ENCODE assay signal across 8 cellular contexts in the genomic region with DNA sequence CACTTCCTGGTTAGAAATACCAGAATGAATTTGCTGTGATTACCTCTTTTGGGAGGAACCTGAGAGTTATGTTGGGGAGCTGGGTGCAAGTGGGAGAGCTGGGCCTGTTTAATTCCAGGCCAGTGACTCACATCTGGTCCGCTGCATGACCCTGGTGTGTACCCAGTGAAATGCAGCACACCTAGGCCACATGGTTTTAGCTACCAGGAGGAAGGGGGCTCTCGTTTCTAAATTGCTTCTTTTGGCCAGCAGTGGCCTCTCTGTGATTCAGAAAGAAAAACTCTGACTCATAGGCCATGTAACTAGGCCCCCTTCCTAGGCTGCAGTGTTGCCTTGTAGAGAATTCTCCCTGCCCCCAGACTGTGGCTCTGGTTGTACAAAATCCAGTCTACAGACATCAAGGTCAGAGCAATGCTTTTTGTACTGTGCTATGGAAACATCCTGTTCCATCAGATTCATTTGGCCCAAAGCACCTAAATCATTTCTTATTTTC. TPM values are rescaled to one million over a fixed set of nuclear protein-coding genes. Genes with fewer than 3 reads are reported as not detected.
DNase-seq lines count a peak whose midpoint lies in the region; ATAC-seq, FAIRE-seq and TF ChIP-seq lines count a peak whose summit lies in the region.

No MANE protein-coding gene starts in this region.

- H3K4me1 ChIP-seq in SK-N-SH (ENCODE audit: control insufficient read depth in 1 of 2, insufficient read depth in 2 of 2, low read depth in 1 of 2, low read length in 1 of 2) (peaks cover 40 to 41% of the 10 kb centered on the region in 2 experiments), HepG2 (ENCODE audit: insufficient read depth, low read length) (peaks cover 93% of the 10 kb centered on the region)

- H2AFZ ChIP-seq in SK-N-SH (ENCODE audit: low read depth) (peak overlapping the region; percentile 69), HepG2 (ENCODE audit: low read length) (no peak overlapping the region)

- TF ChIP-seq EP300 in SK-N-SH (IDR thresholded peaks at IDR 0.05; ENCODE audit: borderline replicate concordance in 1 of 2, low read depth in 1 of 2, low read length in 1 of 2) (peak in 1 of 2 experiments; percentile 79; a peak in 1 of 4 replicates), HepG2 (IDR thresholded peaks at IDR 0.05; ENCODE audit: low read depth in 2 of 2, low read length in 2 of 2) (peak in 1 of 2 experiments; percentile 68; a peak in 2 of 4 replicates), HepG2 (CRISPR knock-in tag; IDR thresholded peaks at IDR 0.05; ENCODE audit: borderline replicate concordance) (peak; percentile 75; the same call in 1 of the 2 replicates)

- H4K20me1 ChIP-seq in SK-N-SH (ENCODE audit: insufficient read depth): no peaks in the 10 kb centered on the region
- H4K20me1 ChIP-seq in HepG2 (ENCODE audit: insufficient read depth, low read length): no peaks in the 10 kb centered on the region

- H3K4me3 ChIP-seq in SK-N-SH (ENCODE audit: low read depth in 2 of 2, low read length in 1 of 2) (peak overlapping the region in 1 of 2 experiments; percentile 18; a peak in 1 of 4 replicates), cardiac fibroblast (replicated peaks in 1 of 2; ENCODE audit: low read depth in 2 of 2, low read length in 2 of 2) (no peak overlapping the region), HepG2 (replicated peaks in 1 of 3; ENCODE audit: insufficient read depth in 1 of 3, low read depth in 2 of 3, low read length in 3 of 3) (peak overlapping the region; percentile 17 to 39 (median 23); a peak in 5 of 6 replicates)

- intact Hi-C loops in HepG2 (cut with micrococcal nuclease; ENCODE audit: unreplicated experiment): loop anchor here (1.0 kb wide), 1 partner anchor 52 kb away; no protein-coding TSS in a partner anchor

- peak; percentile 42 for TF ChIP-seq CTCF in SK-N-SH (IDR thresholded peaks at IDR 0.05)
- TF ChIP-seq CTCF in cardiac fibroblast (IDR thresholded peaks at IDR 0.05; ENCODE audit: low read depth, low read length): peak; percentile 4
- TF ChIP-seq CTCF in HepG2 (CRISPR knock-in tag; IDR thresholded peaks at IDR 0.05): peak; percentile 44

- H3K9me2 ChIP-seq in SK-N-SH: no peaks in the 10 kb centered on the region

- peak in 1 of 2 experiments; percentile 58; a peak in 1 of 4 replicates for TF ChIP-seq POLR2A in HepG2 (IDR thresholded peaks at IDR 0.05; ENCODE audit: insufficient read depth in 1 of 2, low read depth in 2 of 2, low read length in 2 of 2)

- ATAC-seq in HG02870 (IDR thresholded peaks at IDR 0.05; ENCODE audit: unreplicated experiment) (peak; percentile 55), HepG2 (peak; percentile 87)

- H3K27ac ChIP-seq in SK-N-SH (ENCODE audit: low read depth in 2 of 2, low read length in 1 of 2) (peak overlapping the region; percentile 89), HepG2 (ENCODE audit: extremely low read length, insufficient read depth, low read length) (peak overlapping the region; percentile 94)

- no peak for FAIRE-seq in HepG2 (lab: Jason Lieb, UNC)

- H3K36me3 ChIP-seq in SK-N-SH (replicated peaks in 1 of 2; ENCODE audit: control insufficient read depth in 1 of 2, insufficient read depth in 2 of 2, low read length in 1 of 2): peaks cover 5 to 8% of the 10 kb centered on the region in 2 experiments
- peaks cover 8 to 31% of the 10 kb centered on the region in 2 experiments for H3K36me3 ChIP-seq in HepG2 (replicated peaks in 1 of 2; ENCODE audit: control insufficient read depth in 1 of 2, insufficient read depth in 2 of 2, low read length in 2 of 2)

- POLR2A ChIA-PET in SK-N-SH (lab: Yijun Ruan, JAX): interaction anchor here (0.6 to 0.9 kb wide), 2 partner anchors 25 to 40 kb away, joined by 3 read pairs; partner anchors contain the start of genes FBXO24 and LRCH4
- POLR2A ChIA-PET in HepG2 (lab: Yijun Ruan, JAX): interaction anchor here (0.5 to 2.7 kb wide), 14 partner anchors 10 to 344 kb away, joined by 3 to 19 read pairs (median 6); partner anchors contain the start of genes FBXO24, LRCH4, MEPCE and TSC22D4

- in situ Hi-C loops in HepG2 (cut with HindIII; ENCODE audit: extremely low pct_ligation_motif_present, low pct_unique_long_range_greater_than_20kb): no loop called here

- 0% methylated on average over 2 of the region's 2 CpGs for WGBS in SK-N-SH (ENCODE audit: low lambda C conversion rate)
- 0% methylated on average over 2 of the region's 2 CpGs for WGBS in HepG2 (ENCODE audit: low lambda C conversion rate)

- CTCF ChIA-PET in SK-N-SH (lab: Yijun Ruan, JAX) (interaction anchor here (0.7 to 19.1 kb wide), 12 partner anchors 10 to 159 kb away, joined by 3 to 353 read pairs (median 4); partner anchors contain the start of genes MOSPD3 and NYAP1), HepG2 (lab: Yijun Ruan, JAX; ENCODE audit: low intra/inter-chr PET ratio, low total read pairs) (interaction anchor here (1.1 kb wide), 1 partner anchor 14 kb away, joined by 4 read pairs; no protein-coding TSS in a partner anchor)

- H3K9me3 ChIP-seq in SK-N-SH (no peaks in the 10 kb centered on the region), HepG2 (ENCODE audit: low read length) (no peaks in the 10 kb centered on the region)

- no TSS peak for BruUV-seq in HepG2 (replicated peaks; lab: Mats Ljungman, UMichigan)

- H3K4me2 ChIP-seq in SK-N-SH (peak overlapping the region; percentile 68), HepG2 (ENCODE audit: low read depth, low read length) (peak overlapping the region; percentile 86)

- peak; percentile 79 for DNase-seq in activated effector memory CD4-positive, alpha-beta T cell treated with anti-CD3 and anti-CD28 coated beads, Interleukin-2, amount 50 U/mL, for 16 hours
- DNase-seq in activated effector memory CD4-positive, alpha-beta T cell treated with Interleukin-2 at 50 U/mL for 16 hours: no peak
- DNase-seq in SK-N-SH (peak; percentile 74), cardiac fibroblast (ENCODE audit: low read depth in 2 of 2) (peak; percentile 90 to 93), HepG2 (ENCODE audit: low spot score) (peak; percentile 95), NCI-H510A treated with DMSO at 0.1 percent for 48 hours (lab: John Stamatoyannopoulos, UW) (no peak)
- peak; percentile 53 to 79 for DNase-seq in stimulated activated CD8-positive, alpha-beta memory T cell treated with anti-CD3 and anti-CD28 coated beads, Interleukin-7, amount 100 ng/mL, for 48 hours (ENCODE audit: extremely low read depth in 1 of 2, low read depth in 1 of 2)

- H3F3A ChIP-seq in SK-N-SH (replicated peaks; ENCODE audit: insufficient read depth): peaks cover 40% of the 10 kb centered on the region

- TF ChIP-seq RAD21 in SK-N-SH (IDR thresholded peaks at IDR 0.05; ENCODE audit: low read length): peak; percentile 1; the same call in 1 of the 2 replicates
- peak; percentile 29; the same call in 1 of the 2 replicates for TF ChIP-seq RAD21 in HepG2 (CRISPR knock-in tag; IDR thresholded peaks at IDR 0.05)

- H3K27me3 ChIP-seq in SK-N-SH (ENCODE audit: insufficient read depth) (no peaks in the 10 kb centered on the region), HepG2 (ENCODE audit: control insufficient read depth in 1 of 2, insufficient read depth in 2 of 2, low read length in 2 of 2) (no peaks in the 10 kb centered on the region)

- peak overlapping the region; percentile 30 for H3K9ac ChIP-seq in SK-N-SH
- peak overlapping the region; percentile 76 for H3K9ac ChIP-seq in HepG2 (ENCODE audit: insufficient read depth, low read depth, low read length)

- H3K79me2 ChIP-seq in SK-N-SH (ENCODE audit: insufficient read depth): peaks cover 25% of the 10 kb centered on the region; the same call in 1 of the 2 replicates
- peaks cover 70% of the 10 kb centered on the region for H3K79me2 ChIP-seq in HepG2 (ENCODE audit: insufficient read depth, low read length)

RNA-seq across cellular contexts. Expression of gene AGFG2, which starts 6.7 kb away (rescaled TPM):
- polyA plus RNA-seq in SK-N-SH (2012; rRNA removed) (16.1 and 23.1 TPM in 2 replicates), HepG2 (2011; rRNA removed) (125 and 127 TPM in 2 replicates)
- 9.1 and 10.0 TPM in 2 replicates for polyA plus RNA-seq in SK-N-SH (2012; cell fraction: cytosol; rRNA removed)
- polyA plus RNA-seq in SK-N-SH (2012; cell fraction: nucleus; rRNA removed): 29.2 and 35.1 TPM in 2 replicates
- 117 and 132 TPM in 2 replicates for total RNA-seq in HepG2 (2016; rRNA removed; fragmentation: Illumina TruSeq; extraction: Trizol)
- total RNA-seq in HepG2 (2016; cell fraction: cytosol; rRNA removed; fragmentation: Illumina TruSeq; extraction: Trizol; ENCODE audit: low read depth): 31.9 and 33.3 TPM in 2 replicates
- total RNA-seq in HepG2 (2016; cell fraction: insoluble cytoplasmic fraction; rRNA removed; fragmentation: Illumina TruSeq; extraction: Trizol): 111 and 137 TPM in 2 replicates
- 66.9 and 73.0 TPM in 2 replicates for total RNA-seq in HepG2 (2016; cell fraction: membrane; rRNA removed; fragmentation: Illumina TruSeq; extraction: Trizol)
- total RNA-seq in HepG2 (2016; cell fraction: nucleus; rRNA removed; fragmentation: Illumina TruSeq; extraction: Trizol): 58.2 and 67.9 TPM in 2 replicates
- polyA plus RNA-seq in HepG2 (2011; cell fraction: cytosol; rRNA removed): 56.3 and 126 TPM in 2 replicates
- polyA plus RNA-seq in HepG2 (2011; cell fraction: nucleus; rRNA removed): 211 and 341 TPM in 2 replicates
- 63.5 and 68.9 TPM in 2 replicates for polyA plus RNA-seq in HepG2 (2012)
- 20.7 and 23.5 TPM in 2 replicates for polyA plus RNA-seq in HepG2 (2016; cell fraction: cytosol; fragmentation: Illumina TruSeq; extraction: Trizol; ENCODE audit: low read depth)
- 136 and 157 TPM in 2 replicates for polyA plus RNA-seq in HepG2 (2016; cell fraction: insoluble cytoplasmic fraction; fragmentation: Illumina TruSeq; extraction: Trizol; ENCODE audit: low read depth)
- 44.8 and 50.5 TPM in 2 replicates for polyA plus RNA-seq in HepG2 (2016; cell fraction: membrane; fragmentation: Illumina TruSeq; extraction: Trizol; ENCODE audit: low read depth)
- polyA plus RNA-seq in HepG2 (2016; cell fraction: nucleus; fragmentation: Illumina TruSeq; extraction: Trizol; ENCODE audit: insufficient read depth, low read depth): 131 TPM in 2 replicates
- polyA minus RNA-seq in HepG2 (2011; rRNA and poly(A)+ RNA removed; ENCODE audit: low replicate concordance): 24.8 and 334 TPM in 2 replicates
- 131 and 176 TPM in 2 replicates for polyA minus RNA-seq in HepG2 (2011; cell fraction: cytosol; rRNA and poly(A)+ RNA removed)
- polyA minus RNA-seq in HepG2 (2011; cell fraction: nucleus; rRNA and poly(A)+ RNA removed): 107 and 124 TPM in 2 replicates

RNA-seq across cellular contexts. Expression of gene SAP25, which starts 28.0 kb away (rescaled TPM):
- polyA plus RNA-seq in SK-N-SH (2012; rRNA removed) (1.0 and 1.2 TPM in 2 replicates), HepG2 (2011; rRNA removed) (0.20 TPM in 2 replicates)
- 0.18 TPM in 1 of 2 replicates, not detected in the other for polyA plus RNA-seq in SK-N-SH (2012; cell fraction: cytosol; rRNA removed)
- 8.7 and 22.8 TPM in 2 replicates for polyA plus RNA-seq in SK-N-SH (2012; cell fraction: nucleus; rRNA removed)
- total RNA-seq in HepG2 (2016; rRNA removed; fragmentation: Illumina TruSeq; extraction: Trizol): 0.15 TPM in 1 of 2 replicates, not detected in the other
- not detected in 2 replicates for total RNA-seq in HepG2 (2016; cell fraction: cytosol; rRNA removed; fragmentation: Illumina TruSeq; extraction: Trizol; ENCODE audit: low read depth)
- total RNA-seq in HepG2 (2016; cell fraction: insoluble cytoplasmic fraction; rRNA removed; fragmentation: Illumina TruSeq; extraction: Trizol): not detected in 2 replicates
- not detected in 2 replicates for total RNA-seq in HepG2 (2016; cell fraction: membrane; rRNA removed; fragmentation: Illumina TruSeq; extraction: Trizol)
- total RNA-seq in HepG2 (2016; cell fraction: nucleus; rRNA removed; fragmentation: Illumina TruSeq; extraction: Trizol): not detected in 2 replicates
- polyA plus RNA-seq in HepG2 (2011; cell fraction: cytosol; rRNA removed): 0.13 TPM in 1 of 2 replicates, not detected in the other
- polyA plus RNA-seq in HepG2 (2011; cell fraction: nucleus; rRNA removed): 2.5 and 2.6 TPM in 2 replicates
- polyA plus RNA-seq in HepG2 (2012): 0.70 and 1.9 TPM in 2 replicates
- polyA plus RNA-seq in HepG2 (2016; cell fraction: cytosol; fragmentation: Illumina TruSeq; extraction: Trizol; ENCODE audit: low read depth): 0.32 and 0.41 TPM in 2 replicates
- not detected in 2 replicates for polyA plus RNA-seq in HepG2 (2016; cell fraction: insoluble cytoplasmic fraction; fragmentation: Illumina TruSeq; extraction: Trizol; ENCODE audit: low read depth)
- polyA plus RNA-seq in HepG2 (2016; cell fraction: membrane; fragmentation: Illumina TruSeq; extraction: Trizol; ENCODE audit: low read depth): not detected in 2 replicates
- not detected in 2 replicates for polyA plus RNA-seq in HepG2 (2016; cell fraction: nucleus; fragmentation: Illumina TruSeq; extraction: Trizol; ENCODE audit: insufficient read depth, low read depth)
- polyA minus RNA-seq in HepG2 (2011; rRNA and poly(A)+ RNA removed; ENCODE audit: low replicate concordance): not detected in 2 replicates
- polyA minus RNA-seq in HepG2 (2011; cell fraction: cytosol; rRNA and poly(A)+ RNA removed): not detected in 2 replicates
- polyA minus RNA-seq in HepG2 (2011; cell fraction: nucleus; rRNA and poly(A)+ RNA removed): not detected in 2 replicates

RNA-seq across cellular contexts. Expression of gene LRCH4, which starts 40.2 kb away (rescaled TPM):
- polyA plus RNA-seq in SK-N-SH (2012; rRNA removed) (24.2 and 29.8 TPM in 2 replicates), HepG2 (2011; rRNA removed) (9.3 and 11.1 TPM in 2 replicates)
- polyA plus RNA-seq in SK-N-SH (2012; cell fraction: cytosol; rRNA removed): 6.4 and 8.9 TPM in 2 replicates
- 189 and 213 TPM in 2 replicates for polyA plus RNA-seq in SK-N-SH (2012; cell fraction: nucleus; rRNA removed)
- total RNA-seq in HepG2 (2016; rRNA removed; fragmentation: Illumina TruSeq; extraction: Trizol): 2.9 and 7.0 TPM in 2 replicates
- total RNA-seq in HepG2 (2016; cell fraction: cytosol; rRNA removed; fragmentation: Illumina TruSeq; extraction: Trizol; ENCODE audit: low read depth): 10.0 and 10.9 TPM in 2 replicates
- total RNA-seq in HepG2 (2016; cell fraction: insoluble cytoplasmic fraction; rRNA removed; fragmentation: Illumina TruSeq; extraction: Trizol): 3.0 and 6.9 TPM in 2 replicates
- 2.9 and 3.8 TPM in 2 replicates for total RNA-seq in HepG2 (2016; cell fraction: membrane; rRNA removed; fragmentation: Illumina TruSeq; extraction: Trizol)
- total RNA-seq in HepG2 (2016; cell fraction: nucleus; rRNA removed; fragmentation: Illumina TruSeq; extraction: Trizol): 9.9 and 11.5 TPM in 2 replicates
- polyA plus RNA-seq in HepG2 (2011; cell fraction: cytosol; rRNA removed): 1.9 and 2.9 TPM in 2 replicates
- 106 and 117 TPM in 2 replicates for polyA plus RNA-seq in HepG2 (2011; cell fraction: nucleus; rRNA removed)
- 10.1 and 13.5 TPM in 2 replicates for polyA plus RNA-seq in HepG2 (2012)
- 1.1 and 1.2 TPM in 2 replicates for polyA plus RNA-seq in HepG2 (2016; cell fraction: cytosol; fragmentation: Illumina TruSeq; extraction: Trizol; ENCODE audit: low read depth)
- polyA plus RNA-seq in HepG2 (2016; cell fraction: insoluble cytoplasmic fraction; fragmentation: Illumina TruSeq; extraction: Trizol; ENCODE audit: low read depth): 5.9 and 7.3 TPM in 2 replicates
- polyA plus RNA-seq in HepG2 (2016; cell fraction: membrane; fragmentation: Illumina TruSeq; extraction: Trizol; ENCODE audit: low read depth): 1.5 and 2.1 TPM in 2 replicates
- polyA plus RNA-seq in HepG2 (2016; cell fraction: nucleus; fragmentation: Illumina TruSeq; extraction: Trizol; ENCODE audit: insufficient read depth, low read depth): 38.5 and 39.0 TPM in 2 replicates
- polyA minus RNA-seq in HepG2 (2011; rRNA and poly(A)+ RNA removed; ENCODE audit: low replicate concordance): 11.4 and 13.8 TPM in 2 replicates
- 8.0 and 17.6 TPM in 2 replicates for polyA minus RNA-seq in HepG2 (2011; cell fraction: cytosol; rRNA and poly(A)+ RNA removed)
- 25.9 and 27.4 TPM in 2 replicates for polyA minus RNA-seq in HepG2 (2011; cell fraction: nucleus; rRNA and poly(A)+ RNA removed)

RNA-seq across cellular contexts. Expression of gene FBXO24, which starts 40.4 kb away (rescaled TPM):
- 0.71 and 0.94 TPM in 2 replicates for polyA plus RNA-seq in SK-N-SH (2012; rRNA removed)
- 0.52 and 0.54 TPM in 2 replicates for polyA plus RNA-seq in SK-N-SH (2012; cell fraction: cytosol; rRNA removed)
- polyA plus RNA-seq in SK-N-SH (2012; cell fraction: nucleus; rRNA removed): 3.3 and 3.7 TPM in 2 replicates
- total RNA-seq in HepG2 (2016; rRNA removed; fragmentation: Illumina TruSeq; extraction: Trizol): 0.13 and 0.20 TPM in 2 replicates
- 0.18 and 0.61 TPM in 2 replicates for total RNA-seq in HepG2 (2016; cell fraction: cytosol; rRNA removed; fragmentation: Illumina TruSeq; extraction: Trizol; ENCODE audit: low read depth)
- total RNA-seq in HepG2 (2016; cell fraction: insoluble cytoplasmic fraction; rRNA removed; fragmentation: Illumina TruSeq; extraction: Trizol): 0.24 TPM in 1 of 2 replicates, not detected in the other
- total RNA-seq in HepG2 (2016; cell fraction: membrane; rRNA removed; fragmentation: Illumina TruSeq; extraction: Trizol): 0.12 and 0.21 TPM in 2 replicates
- 0.56 TPM in 1 of 2 replicates, not detected in the other for total RNA-seq in HepG2 (2016; cell fraction: nucleus; rRNA removed; fragmentation: Illumina TruSeq; extraction: Trizol)
- polyA plus RNA-seq in HepG2 (2011; rRNA removed): 0.31 and 0.55 TPM in 2 replicates
- polyA plus RNA-seq in HepG2 (2011; cell fraction: cytosol; rRNA removed): 0.31 and 0.32 TPM in 2 replicates
- 2.0 and 2.1 TPM in 2 replicates for polyA plus RNA-seq in HepG2 (2011; cell fraction: nucleus; rRNA removed)
- polyA plus RNA-seq in HepG2 (2012): 0.15 and 0.31 TPM in 2 replicates
- polyA plus RNA-seq in HepG2 (2016; cell fraction: cytosol; fragmentation: Illumina TruSeq; extraction: Trizol; ENCODE audit: low read depth): 0.08 and 0.10 TPM in 2 replicates
- polyA plus RNA-seq in HepG2 (2016; cell fraction: insoluble cytoplasmic fraction; fragmentation: Illumina TruSeq; extraction: Trizol; ENCODE audit: low read depth): 0.21 and 0.26 TPM in 2 replicates
- 0.14 and 0.22 TPM in 2 replicates for polyA plus RNA-seq in HepG2 (2016; cell fraction: membrane; fragmentation: Illumina TruSeq; extraction: Trizol; ENCODE audit: low read depth)
- polyA plus RNA-seq in HepG2 (2016; cell fraction: nucleus; fragmentation: Illumina TruSeq; extraction: Trizol; ENCODE audit: insufficient read depth, low read depth): 0.38 and 0.51 TPM in 2 replicates
- polyA minus RNA-seq in HepG2 (2011; rRNA and poly(A)+ RNA removed; ENCODE audit: low replicate concordance): 0.80 and 0.94 TPM in 2 replicates
- not detected in 2 replicates for polyA minus RNA-seq in HepG2 (2011; cell fraction: cytosol; rRNA and poly(A)+ RNA removed)
- polyA minus RNA-seq in HepG2 (2011; cell fraction: nucleus; rRNA and poly(A)+ RNA removed): 0.26 and 0.50 TPM in 2 replicates

RNA-seq across cellular contexts. Expression of gene PCOLCE, which starts 56.5 kb away (rescaled TPM):
- polyA plus RNA-seq in SK-N-SH (2012; rRNA removed) (190 and 448 TPM in 2 replicates), HepG2 (2011; rRNA removed) (5.3 and 6.9 TPM in 2 replicates)
- 153 and 201 TPM in 2 replicates for polyA plus RNA-seq in SK-N-SH (2012; cell fraction: cytosol; rRNA removed)
- polyA plus RNA-seq in SK-N-SH (2012; cell fraction: nucleus; rRNA removed): 1,146 and 1,459 TPM in 2 replicates
- total RNA-seq in HepG2 (2016; rRNA removed; fragmentation: Illumina TruSeq; extraction: Trizol): 3.9 and 16.0 TPM in 2 replicates
- total RNA-seq in HepG2 (2016; cell fraction: cytosol; rRNA removed; fragmentation: Illumina TruSeq; extraction: Trizol; ENCODE audit: low read depth): 2.1 and 2.3 TPM in 2 replicates
- 3.3 and 18.3 TPM in 2 replicates for total RNA-seq in HepG2 (2016; cell fraction: insoluble cytoplasmic fraction; rRNA removed; fragmentation: Illumina TruSeq; extraction: Trizol)
- total RNA-seq in HepG2 (2016; cell fraction: membrane; rRNA removed; fragmentation: Illumina TruSeq; extraction: Trizol): 1.9 and 2.0 TPM in 2 replicates
- total RNA-seq in HepG2 (2016; cell fraction: nucleus; rRNA removed; fragmentation: Illumina TruSeq; extraction: Trizol): 20.4 and 23.8 TPM in 2 replicates
- 3.1 and 3.4 TPM in 2 replicates for polyA plus RNA-seq in HepG2 (2011; cell fraction: cytosol; rRNA removed)
- polyA plus RNA-seq in HepG2 (2011; cell fraction: nucleus; rRNA removed): 62.1 and 64.1 TPM in 2 replicates
- polyA plus RNA-seq in HepG2 (2012): 15.6 and 28.9 TPM in 2 replicates
- polyA plus RNA-seq in HepG2 (2016; cell fraction: cytosol; fragmentation: Illumina TruSeq; extraction: Trizol; ENCODE audit: low read depth): 3.5 and 3.8 TPM in 2 replicates
- polyA plus RNA-seq in HepG2 (2016; cell fraction: insoluble cytoplasmic fraction; fragmentation: Illumina TruSeq; extraction: Trizol; ENCODE audit: low read depth): 6.3 and 9.1 TPM in 2 replicates
- polyA plus RNA-seq in HepG2 (2016; cell fraction: membrane; fragmentation: Illumina TruSeq; extraction: Trizol; ENCODE audit: low read depth): 3.4 and 3.6 TPM in 2 replicates
- 81.2 and 84.3 TPM in 2 replicates for polyA plus RNA-seq in HepG2 (2016; cell fraction: nucleus; fragmentation: Illumina TruSeq; extraction: Trizol; ENCODE audit: insufficient read depth, low read depth)
- polyA minus RNA-seq in HepG2 (2011; rRNA and poly(A)+ RNA removed; ENCODE audit: low replicate concordance): 1.7 and 2.2 TPM in 2 replicates
- polyA minus RNA-seq in HepG2 (2011; cell fraction: cytosol; rRNA and poly(A)+ RNA removed): 3.4 and 4.9 TPM in 2 replicates
- 7.1 and 9.0 TPM in 2 replicates for polyA minus RNA-seq in HepG2 (2011; cell fraction: nucleus; rRNA and poly(A)+ RNA removed)

Comparison
In these comparisons a context has a peak if more than half of its experiments do, and no peak if none do; other contexts are left out.
1. DNase-seq: peak in activated effector memory CD4-positive, alpha-beta T cell treated with anti-CD3 and anti-CD28 coated beads, Interleukin-2, amount 50 U/mL, for 16 hours (single experiment), SK-N-SH (single experiment), cardiac fibroblast (2 of 2), HepG2 (single experiment) and stimulated activated CD8-positive, alpha-beta memory T cell treated with anti-CD3 and anti-CD28 coated beads, Interleukin-7, amount 100 ng/mL, for 48 hours (2 of 2); none in activated effector memory CD4-positive, alpha-beta T cell treated with Interleukin-2 at 50 U/mL for 16 hours (single experiment) and NCI-H510A treated with DMSO at 0.1 percent for 48 hours (single experiment).
2. H3K4me3 ChIP-seq: peak in HepG2 (3 of 3); none in cardiac fibroblast (0 of 2).
3. Peak in every context shown above with its lines, with median percentiles within 50 percentile points of each other: CTCF ChIP-seq.